In the genomic region with DNA sequence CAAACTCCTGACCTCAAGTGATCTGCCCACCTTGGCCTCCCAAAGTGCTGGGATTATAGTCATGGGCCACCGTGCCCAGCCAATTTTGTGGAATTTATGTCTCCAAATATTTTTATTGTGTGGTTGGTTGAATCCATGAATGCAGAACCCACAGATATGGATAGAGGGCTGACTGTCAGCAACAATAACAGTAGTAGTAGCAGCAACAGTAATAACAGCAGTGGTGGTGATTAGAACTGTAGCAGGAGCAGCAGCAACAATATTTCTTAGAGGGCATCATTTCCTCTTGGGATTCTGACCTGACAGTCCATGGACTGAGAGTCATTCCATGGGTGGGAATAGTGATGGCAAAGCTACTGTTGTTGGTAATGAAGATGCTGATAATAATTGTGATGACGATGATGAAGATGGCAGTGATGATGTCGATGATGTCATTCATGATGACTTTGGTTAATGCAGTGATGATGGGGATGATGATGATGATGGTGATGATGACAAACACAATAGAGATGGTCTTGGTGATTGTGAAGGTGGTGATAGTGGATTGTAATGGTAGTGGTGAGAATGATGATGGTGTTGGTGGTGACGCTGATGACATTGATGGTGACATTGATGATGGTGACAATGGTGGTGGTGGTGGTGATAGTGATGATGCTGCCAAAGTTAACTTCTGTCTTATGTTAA, we compare ENCODE assay signal across 1 cellular context.
TF ChIP-seq lines count a peak whose summit lies in the region.

No MANE protein-coding gene starts in this region.

TF ChIP-seq in HEK293, 187 proteins besides CTCF, POLR2A, EP300 and RAD21:
- TF ChIP-seq, protein P1, sequence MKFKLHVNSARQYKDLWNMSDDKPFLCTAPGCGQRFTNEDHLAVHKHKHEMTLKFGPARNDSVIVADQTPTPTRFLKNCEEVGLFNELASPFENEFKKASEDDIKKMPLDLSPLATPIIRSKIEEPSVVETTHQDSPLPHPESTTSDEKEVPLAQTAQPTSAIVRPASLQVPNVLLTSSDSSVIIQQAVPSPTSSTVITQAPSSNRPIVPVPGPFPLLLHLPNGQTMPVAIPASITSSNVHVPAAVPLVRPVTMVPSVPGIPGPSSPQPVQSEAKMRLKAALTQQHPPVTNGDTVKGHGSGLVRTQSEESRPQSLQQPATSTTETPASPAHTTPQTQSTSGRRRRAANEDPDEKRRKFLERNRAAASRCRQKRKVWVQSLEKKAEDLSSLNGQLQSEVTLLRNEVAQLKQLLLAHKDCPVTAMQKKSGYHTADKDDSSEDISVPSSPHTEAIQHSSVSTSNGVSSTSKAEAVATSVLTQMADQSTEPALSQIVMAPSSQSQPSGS (tag by site-specific recombination; IDR thresholded peaks at IDR 0.05; ENCODE audit: low read depth): peak; percentile 90
- TF ChIP-seq, protein P2, sequence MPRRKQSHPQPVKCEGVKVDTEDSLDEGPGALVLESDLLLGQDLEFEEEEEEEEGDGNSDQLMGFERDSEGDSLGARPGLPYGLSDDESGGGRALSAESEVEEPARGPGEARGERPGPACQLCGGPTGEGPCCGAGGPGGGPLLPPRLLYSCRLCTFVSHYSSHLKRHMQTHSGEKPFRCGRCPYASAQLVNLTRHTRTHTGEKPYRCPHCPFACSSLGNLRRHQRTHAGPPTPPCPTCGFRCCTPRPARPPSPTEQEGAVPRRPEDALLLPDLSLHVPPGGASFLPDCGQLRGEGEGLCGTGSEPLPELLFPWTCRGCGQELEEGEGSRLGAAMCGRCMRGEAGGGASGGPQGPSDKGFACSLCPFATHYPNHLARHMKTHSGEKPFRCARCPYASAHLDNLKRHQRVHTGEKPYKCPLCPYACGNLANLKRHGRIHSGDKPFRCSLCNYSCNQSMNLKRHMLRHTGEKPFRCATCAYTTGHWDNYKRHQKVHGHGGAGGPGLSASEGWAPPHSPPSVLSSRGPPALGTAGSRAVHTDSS (tag by site-specific recombination; IDR thresholded peaks at IDR 0.05): peak; percentile 74
- TF ChIP-seq ZNF473 (tag by site-specific recombination; IDR thresholded peaks at IDR 0.05) (0 out of 2 replicates have a peak, but pooled peaks have one; percentile 22), ZNF112 (tag by site-specific recombination; IDR thresholded peaks at IDR 0.05) (no peak)
- TF ChIP-seq, protein P3, sequence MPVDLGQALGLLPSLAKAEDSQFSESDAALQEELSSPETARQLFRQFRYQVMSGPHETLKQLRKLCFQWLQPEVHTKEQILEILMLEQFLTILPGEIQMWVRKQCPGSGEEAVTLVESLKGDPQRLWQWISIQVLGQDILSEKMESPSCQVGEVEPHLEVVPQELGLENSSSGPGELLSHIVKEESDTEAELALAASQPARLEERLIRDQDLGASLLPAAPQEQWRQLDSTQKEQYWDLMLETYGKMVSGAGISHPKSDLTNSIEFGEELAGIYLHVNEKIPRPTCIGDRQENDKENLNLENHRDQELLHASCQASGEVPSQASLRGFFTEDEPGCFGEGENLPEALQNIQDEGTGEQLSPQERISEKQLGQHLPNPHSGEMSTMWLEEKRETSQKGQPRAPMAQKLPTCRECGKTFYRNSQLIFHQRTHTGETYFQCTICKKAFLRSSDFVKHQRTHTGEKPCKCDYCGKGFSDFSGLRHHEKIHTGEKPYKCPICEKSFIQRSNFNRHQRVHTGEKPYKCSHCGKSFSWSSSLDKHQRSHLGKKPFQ (tag by site-specific recombination; IDR thresholded peaks at IDR 0.05): no peak
- TF ChIP-seq, protein P4, sequence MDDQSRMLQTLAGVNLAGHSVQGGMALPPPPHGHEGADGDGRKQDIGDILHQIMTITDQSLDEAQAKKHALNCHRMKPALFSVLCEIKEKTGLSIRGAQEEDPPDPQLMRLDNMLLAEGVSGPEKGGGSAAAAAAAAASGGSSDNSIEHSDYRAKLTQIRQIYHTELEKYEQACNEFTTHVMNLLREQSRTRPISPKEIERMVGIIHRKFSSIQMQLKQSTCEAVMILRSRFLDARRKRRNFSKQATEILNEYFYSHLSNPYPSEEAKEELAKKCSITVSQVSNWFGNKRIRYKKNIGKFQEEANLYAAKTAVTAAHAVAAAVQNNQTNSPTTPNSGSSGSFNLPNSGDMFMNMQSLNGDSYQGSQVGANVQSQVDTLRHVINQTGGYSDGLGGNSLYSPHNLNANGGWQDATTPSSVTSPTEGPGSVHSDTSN (CRISPR knock-in tag; IDR thresholded peaks at IDR 0.05): no peak
